In genomic region chr20:45010399-45010828, GRCh38 we compare ENCODE assay signal across 1 cellular context.
TF ChIP-seq lines count a peak whose summit lies in the region.

No MANE protein-coding gene starts in this region.

TF ChIP-seq in K562, 482 proteins besides CTCF, POLR2A, EP300 and RAD21:
- TF ChIP-seq FOSL1 (tag; conservative IDR thresholded peaks at IDR 0.05) (peak; percentile 17; the same call in 1 of the 2 replicates), DACH1 (IDR thresholded peaks at IDR 0.05; ENCODE audit: partially characterized antibody) (peak; percentile 82), ARID3B (CRISPR knock-in tag; IDR thresholded peaks at IDR 0.05; ENCODE audit: borderline replicate concordance) (no peak), ZNF232 (CRISPR knock-in tag; IDR thresholded peaks at IDR 0.05) (0 out of 2 replicates have a peak, but pooled peaks have one; percentile 41)
TF ChIP-seq in K562: peak in this region for 3.
